2 cellular contexts compared by ENCODE assay signal in genomic region chr12:28292699-28293098, GRCh38.
TF ChIP-seq lines count a peak whose summit lies in the region.

No MANE protein-coding gene starts in this region.

TF ChIP-seq in HepG2, 621 proteins besides CTCF, POLR2A, EP300 and RAD21 (continued from another document):
- TF ChIP-seq MAFF (IDR thresholded peaks at IDR 0.05; ENCODE audit: low read depth, low read length) (peak; percentile 72; the same call in 1 of the 2 replicates), SIX1 (CRISPR knock-in tag; IDR thresholded peaks at IDR 0.05; ENCODE audit: borderline replicate concordance) (no peak), ZNF569 (CRISPR knock-in tag; IDR thresholded peaks at IDR 0.05; ENCODE audit: borderline replicate concordance) (no peak), NFE2L1 (CRISPR knock-in tag; IDR thresholded peaks at IDR 0.05; ENCODE audit: borderline replicate concordance) (no peak), CC2D1A (CRISPR knock-in tag; IDR thresholded peaks at IDR 0.05) (no peak)

TF ChIP-seq in K562, 482 proteins besides CTCF, POLR2A, EP300 and RAD21 (continued from another document):
- TF ChIP-seq E2F4 (CRISPR knock-in tag; IDR thresholded peaks at IDR 0.05; ENCODE audit: low read depth) (no peak), MAFK (IDR thresholded peaks at IDR 0.05; ENCODE audit: low read length) (peak; percentile 52; the same call in 1 of the 2 replicates), SIRT6 (IDR thresholded peaks at IDR 0.05; ENCODE audit: low read depth, low read length) (no peak), C11orf30 (IDR thresholded peaks at IDR 0.05; ENCODE audit: low read depth) (peak; percentile 65; the same call in 1 of the 2 replicates), SAP30 (IDR thresholded peaks at IDR 0.05; ENCODE audit: borderline replicate concordance, insufficient read depth, low read depth, low read length, poor library complexity, severe bottlenecking) (no peak), ZNF316 (IDR thresholded peaks at IDR 0.05) (peak; percentile 73)
- TF ChIP-seq, protein P1, sequence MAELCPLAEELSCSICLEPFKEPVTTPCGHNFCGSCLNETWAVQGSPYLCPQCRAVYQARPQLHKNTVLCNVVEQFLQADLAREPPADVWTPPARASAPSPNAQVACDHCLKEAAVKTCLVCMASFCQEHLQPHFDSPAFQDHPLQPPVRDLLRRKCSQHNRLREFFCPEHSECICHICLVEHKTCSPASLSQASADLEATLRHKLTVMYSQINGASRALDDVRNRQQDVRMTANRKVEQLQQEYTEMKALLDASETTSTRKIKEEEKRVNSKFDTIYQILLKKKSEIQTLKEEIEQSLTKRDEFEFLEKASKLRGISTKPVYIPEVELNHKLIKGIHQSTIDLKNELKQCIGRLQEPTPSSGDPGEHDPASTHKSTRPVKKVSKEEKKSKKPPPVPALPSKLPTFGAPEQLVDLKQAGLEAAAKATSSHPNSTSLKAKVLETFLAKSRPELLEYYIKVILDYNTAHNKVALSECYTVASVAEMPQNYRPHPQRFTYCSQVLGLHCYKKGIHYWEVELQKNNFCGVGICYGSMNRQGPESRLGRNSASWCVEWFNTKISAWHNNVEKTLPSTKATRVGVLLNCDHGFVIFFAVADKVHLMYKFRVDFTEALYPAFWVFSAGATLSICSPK (IDR thresholded peaks at IDR 0.05; ENCODE audit: borderline replicate concordance) = no peak
